17 cellular contexts compared by ENCODE assay signal in the genomic region with DNA sequence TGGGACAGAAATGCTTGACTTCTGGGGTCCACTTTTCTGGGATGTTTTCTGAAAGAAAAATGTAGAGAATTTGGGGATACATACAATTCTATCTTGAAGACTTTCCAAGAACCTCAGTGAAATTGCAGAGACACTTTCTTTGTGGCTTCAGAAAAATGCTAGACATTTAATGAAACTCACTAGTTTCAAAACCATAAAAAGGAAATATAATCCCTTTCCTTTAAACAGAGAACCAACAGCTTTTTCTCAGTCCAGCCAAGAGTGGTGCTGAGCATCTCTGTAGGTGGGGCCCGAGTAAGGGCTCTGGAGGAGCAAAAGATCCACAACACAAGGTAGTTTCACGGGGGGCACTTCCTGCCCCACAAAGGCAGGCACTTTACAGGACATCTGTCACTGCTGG. TPM values are rescaled to one million over a fixed set of nuclear protein-coding genes. Genes with fewer than 3 reads are reported as not detected.
DNase-seq lines count a peak whose midpoint lies in the region; ATAC-seq and TF ChIP-seq lines count a peak whose summit lies in the region.
"Had no signal": no experiment of that assay in that cellular context is flagged by ENCODE, and none has a peak within 500 bp of the region (broad histone marks: within the 10 kb centered on the region; RNA-seq: fewer than 3 reads in every experiment).

No MANE protein-coding gene starts in this region.

- H3K27me3 Mint-ChIP-seq in IgD-negative memory B cell (no peaks in the 10 kb centered on the region), brain (peaks cover 2% of the 10 kb centered on the region), neural crest cell (ENCODE audit: low read depth) (no peaks in the 10 kb centered on the region)

- H3K4me3 Mint-ChIP-seq in IgD-negative memory B cell = peak overlapping the region in 2 of 4 donors; percentile 57 to 70
- no peak overlapping the region for H3K4me3 Mint-ChIP-seq in brain
- no peak overlapping the region for H3K4me3 Mint-ChIP-seq in neural crest cell

- no peak overlapping the region for H2AFZ ChIP-seq in SK-N-SH (ENCODE audit: low read depth)

- H3K79me2 ChIP-seq in SK-N-SH (ENCODE audit: insufficient read depth) = peaks cover 73% of the 10 kb centered on the region

- 95% methylated on average over 2 of the region's 2 CpGs for WGBS in SK-N-SH (ENCODE audit: low lambda C conversion rate)

- ATAC-seq in SK-N-SH treated with all-trans-retinoic acid at 6 μM for 48 hours = no peak
- no peak for ATAC-seq in GM21447 (IDR thresholded peaks at IDR 0.05; ENCODE audit: unreplicated experiment)
- ATAC-seq: K562 had no signal

- H3K4me2 ChIP-seq in SK-N-SH = no peak overlapping the region

- TF ChIP-seq EP300 in SK-N-SH (IDR thresholded peaks at IDR 0.05; ENCODE audit: borderline replicate concordance in 1 of 2, low read depth in 1 of 2, low read length in 1 of 2) = no peak

- CTCF ChIA-PET in SK-N-SH (lab: Yijun Ruan, JAX) = interaction anchor here (0.6 to 2.0 kb wide), 2 partner anchors 166 to 191 kb away, joined by 3 to 4 read pairs; a partner anchor contains a TSS

- H3K27ac Mint-ChIP-seq in IgD-negative memory B cell (peak overlapping the region in 2 of 3 donors; percentile 12 to 80), brain (peak overlapping the region in 3 of 5 experiments; percentile 58 to 87 (median 64)), neural crest cell (ENCODE audit: unreplicated experiment) (peak overlapping the region; percentile 64)

- TF ChIP-seq RAD21 in SK-N-SH (IDR thresholded peaks at IDR 0.05; ENCODE audit: low read length) = no peak

- H3K9me2 ChIP-seq in SK-N-SH = no peaks in the 10 kb centered on the region

- peaks cover 15% of the 10 kb centered on the region; the same call in 1 of the 2 replicates for H4K20me1 ChIP-seq in SK-N-SH (ENCODE audit: insufficient read depth)

- peaks cover 16 to 65% of the 10 kb centered on the region in 2 experiments for H3K36me3 ChIP-seq in SK-N-SH (replicated peaks in 1 of 2; ENCODE audit: control insufficient read depth in 1 of 2, insufficient read depth in 2 of 2, low read length in 1 of 2)

- no peak overlapping the region for H3K9ac ChIP-seq in SK-N-SH

- no peaks in the 10 kb centered on the region for H3K9me3 ChIP-seq in SK-N-SH

- in situ Hi-C loops in KBM-7 (cut with MboI; ENCODE audit: low pct_unique_long_range_greater_than_20kb, low sequenced_read_pairs) = no loop called here

- no peaks in the 10 kb centered on the region for H3K9me3 Mint-ChIP-seq in IgD-negative memory B cell
- H3K9me3 Mint-ChIP-seq in brain = peaks cover 0 to 2% (median 0%) of the 10 kb centered on the region in 5 experiments
- no peaks in the 10 kb centered on the region for H3K9me3 Mint-ChIP-seq in neural crest cell

- peaks cover 2% of the 10 kb centered on the region for H3K36me3 Mint-ChIP-seq in IgD-negative memory B cell
- peaks cover 78% of the 10 kb centered on the region for H3K36me3 Mint-ChIP-seq in brain
- H3K36me3 Mint-ChIP-seq in neural crest cell (ENCODE audit: low read depth) = peaks cover 10% of the 10 kb centered on the region

- peaks cover 14 to 20% of the 10 kb centered on the region in 2 experiments; a peak in 3 of 4 replicates for H3K4me1 ChIP-seq in SK-N-SH (ENCODE audit: control insufficient read depth in 1 of 2, insufficient read depth in 2 of 2, low read depth in 1 of 2, low read length in 1 of 2)

- no peaks in the 10 kb centered on the region for H3K27me3 ChIP-seq in SK-N-SH (ENCODE audit: insufficient read depth)

- DNase-seq in SK-N-SH (no peak), neural crest cell (ENCODE audit: low read depth, low spot score) (no peak), KBM-7 (no peak)
- no peak for DNase-seq in stimulated activated CD4-positive, alpha-beta T cell treated with anti-CD3 and anti-CD28 coated beads, Interleukin-12 subunit alpha, Interleukin-12 subunit beta, amount 100 ng/mL, for 4 hours
- DNase-seq: activated CD4-positive, alpha-beta T cell treated with anti-CD3 and anti-CD28 coated beads for 4 hours; activated gamma-delta T cell treated with Interleukin-2 at 50 U/mL for 16 hours; GOT3; head of caudate nucleus; NCI-H146; NCI-H524 treated with DMSO at 0.1 percent for 48 hours had no signal

- H3K4me1 Mint-ChIP-seq in IgD-negative memory B cell (peaks cover under 1 to 3% (median 2%) of the 10 kb centered on the region in 3 donors), brain (peaks cover 18% of the 10 kb centered on the region), neural crest cell (peaks cover 13% of the 10 kb centered on the region)

- peaks cover 42% of the 10 kb centered on the region for H3F3A ChIP-seq in SK-N-SH (replicated peaks; ENCODE audit: insufficient read depth)

- POLR2A ChIA-PET in SK-N-SH (lab: Yijun Ruan, JAX) = no interaction called here

- TF ChIP-seq CTCF in SK-N-SH (IDR thresholded peaks at IDR 0.05) (no peak), brain (conservative IDR thresholded peaks at IDR 0.05) (no peak), neural crest cell (conservative IDR thresholded peaks at IDR 0.05) (no peak)

- H3K4me3 ChIP-seq in SK-N-SH (ENCODE audit: low read depth in 2 of 2, low read length in 1 of 2) = no peak overlapping the region
- H3K4me3 ChIP-seq: K562 had no signal

- H3K27ac ChIP-seq in SK-N-SH (ENCODE audit: low read depth in 2 of 2, low read length in 1 of 2) = peak overlapping the region; percentile 4 to 16; a peak in 2 of 4 replicates
- H3K27ac ChIP-seq: 22Rv1, epithelial cell of prostate had no signal

TF ChIP-seq in SK-N-SH, 30 proteins besides CTCF, POLR2A, EP300 and RAD21 (continues in another document):
- TF ChIP-seq, protein P1, sequence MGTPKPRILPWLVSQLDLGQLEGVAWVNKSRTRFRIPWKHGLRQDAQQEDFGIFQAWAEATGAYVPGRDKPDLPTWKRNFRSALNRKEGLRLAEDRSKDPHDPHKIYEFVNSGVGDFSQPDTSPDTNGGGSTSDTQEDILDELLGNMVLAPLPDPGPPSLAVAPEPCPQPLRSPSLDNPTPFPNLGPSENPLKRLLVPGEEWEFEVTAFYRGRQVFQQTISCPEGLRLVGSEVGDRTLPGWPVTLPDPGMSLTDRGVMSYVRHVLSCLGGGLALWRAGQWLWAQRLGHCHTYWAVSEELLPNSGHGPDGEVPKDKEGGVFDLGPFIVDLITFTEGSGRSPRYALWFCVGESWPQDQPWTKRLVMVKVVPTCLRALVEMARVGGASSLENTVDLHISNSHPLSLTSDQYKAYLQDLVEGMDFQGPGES (IDR thresholded peaks at IDR 0.05; ENCODE audit: low read depth, low read length) = no peak
- no peak for TF ChIP-seq RCOR1 (IDR thresholded peaks at IDR 0.05; ENCODE audit: low read length)
- no peak for TF ChIP-seq SIN3A (IDR thresholded peaks at IDR 0.05; ENCODE audit: borderline replicate concordance, low read depth, low read length)

TF ChIP-seq in SK-N-SH treated with all-trans-retinoic acid at 6 μM for 48 hours, 23 proteins besides CTCF, POLR2A, EP300 and RAD21:
- no peak for TF ChIP-seq PPARA (CRISPR knock-in tag; IDR thresholded peaks at IDR 0.05; ENCODE audit: borderline replicate concordance)

RNA-seq across cellular contexts. Expression of a gene that starts 4.4 kb away (rescaled TPM):
- 661 and 815 TPM in 2 replicates for polyA plus RNA-seq in SK-N-SH (2012; rRNA removed)
- polyA plus RNA-seq in SK-N-SH (2012; cell fraction: cytosol; rRNA removed) = 391 and 496 TPM in 2 replicates
- polyA plus RNA-seq in SK-N-SH (2012; cell fraction: nucleus; rRNA removed) = 254 and 446 TPM in 2 replicates
- 340 TPM for polyA plus RNA-seq in IgD-negative memory B cell
- 188 TPM for polyA plus RNA-seq in brain (ENCODE audit: insufficient read depth, low read depth, low replicate concordance)
- 165 and 172 TPM in 2 replicates for total RNA-seq in neural crest cell

RNA-seq across cellular contexts. Expression of a gene that starts 22.7 kb away (rescaled TPM):
- polyA plus RNA-seq in SK-N-SH (2012; rRNA removed) (33.2 and 45.6 TPM in 2 replicates), IgD-negative memory B cell (55.0 TPM), brain (ENCODE audit: insufficient read depth, low read depth, low replicate concordance) (46.6 TPM)
- polyA plus RNA-seq in SK-N-SH (2012; cell fraction: cytosol; rRNA removed) = 25.0 and 29.3 TPM in 2 replicates
- polyA plus RNA-seq in SK-N-SH (2012; cell fraction: nucleus; rRNA removed) = 93.9 and 124 TPM in 2 replicates
- total RNA-seq in neural crest cell = 39.3 and 41.5 TPM in 2 replicates

RNA-seq across cellular contexts. Expression of a gene that starts 49.2 kb away (rescaled TPM):
- 221 and 312 TPM in 2 replicates for polyA plus RNA-seq in SK-N-SH (2012; rRNA removed)
- 300 and 334 TPM in 2 replicates for polyA plus RNA-seq in SK-N-SH (2012; cell fraction: cytosol; rRNA removed)
- polyA plus RNA-seq in SK-N-SH (2012; cell fraction: nucleus; rRNA removed) = 174 and 183 TPM in 2 replicates
- 709 TPM for polyA plus RNA-seq in IgD-negative memory B cell
- 385 TPM for polyA plus RNA-seq in brain (ENCODE audit: insufficient read depth, low read depth, low replicate concordance)
- total RNA-seq in neural crest cell = 354 and 361 TPM in 2 replicates

RNA-seq across cellular contexts. Expression of a gene that starts 49.6 kb away (rescaled TPM):
- polyA plus RNA-seq in SK-N-SH (2012; rRNA removed) = 42.1 and 57.5 TPM in 2 replicates
- 37.9 and 47.3 TPM in 2 replicates for polyA plus RNA-seq in SK-N-SH (2012; cell fraction: cytosol; rRNA removed)
- polyA plus RNA-seq in SK-N-SH (2012; cell fraction: nucleus; rRNA removed) = 26.5 and 29.9 TPM in 2 replicates
- polyA plus RNA-seq in IgD-negative memory B cell = 34.2 TPM
- polyA plus RNA-seq in brain (ENCODE audit: insufficient read depth, low read depth, low replicate concordance) = 56.6 TPM
- 9.6 and 12.4 TPM in 2 replicates for total RNA-seq in neural crest cell

RNA-seq across cellular contexts. Expression of a gene that starts 59.7 kb away (rescaled TPM):
- polyA plus RNA-seq in SK-N-SH (2012; rRNA removed) (17.6 and 21.3 TPM in 2 replicates), IgD-negative memory B cell (1.3 TPM), brain (ENCODE audit: insufficient read depth, low read depth, low replicate concordance) (2.7 TPM)
- polyA plus RNA-seq in SK-N-SH (2012; cell fraction: cytosol; rRNA removed) = 1.0 and 2.1 TPM in 2 replicates
- 185 and 225 TPM in 2 replicates for polyA plus RNA-seq in SK-N-SH (2012; cell fraction: nucleus; rRNA removed)
- 10.2 and 14.0 TPM in 2 replicates for total RNA-seq in neural crest cell
